Comparison of ENCODE assay signal across 8 cellular contexts in genomic region chr9:34637356-34638137, GRCh38. TPM values are rescaled to one million over a fixed set of nuclear protein-coding genes. Genes with fewer than 3 reads are reported as not detected.
DNase-seq lines count a peak whose midpoint lies in the region; ATAC-seq and TF ChIP-seq lines count a peak whose summit lies in the region.

Gene SIGMAR1, minus strand, starts transcription at chr9:34637787. Its CDS starts 90 bp downstream, at chr9:34637697.

- ATAC-seq in stimulated activated naive CD8-positive, alpha-beta T cell treated with anti-CD3 and anti-CD28 coated beads, Interleukin-15, Interleukin-2, amounts not matched to agents 100 U/mL and 50 U/mL, for 24 hours: peak; percentile 92

- H3K4me3 ChIP-seq in H7 (ENCODE audit: insufficient read depth, low read depth, low read length) (peak within 1 kb of the TSS; percentile 96), MG63 (peak within 1 kb of the TSS; percentile 76), fibroblast of the aortic adventitia (ENCODE audit: low read depth, low read length) (peak within 1 kb of the TSS; percentile 81)

- H3K27me3 ChIP-seq in H7 (ENCODE audit: control insufficient read depth, insufficient read depth, low read length) (peaks cover 8% of the 10 kb centered on the region), MG63 (no peaks in the 10 kb centered on the region)

- DNase-seq in ELF-1 (ENCODE audit: low read depth, low spot score) (peak; percentile 93), H7 (peak; percentile 99), MG63 (peak; percentile 89), SHP77 treated with DMSO at 0.1 percent for 48 hours (lab: John Stamatoyannopoulos, UW) (peak; percentile 47), fibroblast of the aortic adventitia (ENCODE audit: low read depth) (peak; percentile 90)
- DNase-seq in activated effector memory CD4-positive, alpha-beta T cell treated with anti-CD3 and anti-CD28 coated beads, Interleukin-2, amount 50 U/mL, for 16 hours: peak; percentile 97
- DNase-seq in stimulated activated naive CD8-positive, alpha-beta T cell treated with anti-CD3 and anti-CD28 coated beads, Interleukin-15, Interleukin-2, amounts not matched to agents 100 U/mL and 50 U/mL, for 24 hours: peak; percentile 96

- peaks cover 31% of the 10 kb centered on the region for H3K4me1 Mint-ChIP-seq in nephron

- H3K27me3 Mint-ChIP-seq in nephron (ENCODE audit: low read depth): peaks cover 7% of the 10 kb centered on the region

- no peaks in the 10 kb centered on the region for H3K9me3 ChIP-seq in MG63

- H3K27ac Mint-ChIP-seq in nephron: peak within 1 kb of the TSS; percentile 77 to 95 (median 94)

- TF ChIP-seq CTCF in fibroblast of the aortic adventitia (IDR thresholded peaks at IDR 0.05; ENCODE audit: insufficient read depth, low read length) (peak; percentile 2), nephron (IDR thresholded peaks at IDR 0.05; ENCODE audit: unreplicated experiment in 3 of 3) (no peak)

- peaks cover 3% of the 10 kb centered on the region for H3K36me3 ChIP-seq in H7 (replicated peaks; ENCODE audit: control insufficient read depth, insufficient read depth, low read length)
- peaks cover 9% of the 10 kb centered on the region; the same call in 1 of the 2 replicates for H3K36me3 ChIP-seq in MG63

- peak within 1 kb of the TSS; percentile 87 to 94 (median 91) for H3K4me3 Mint-ChIP-seq in nephron

- no peaks in the 10 kb centered on the region for H3K9me3 Mint-ChIP-seq in nephron

- peaks cover 6% of the 10 kb centered on the region for H3K36me3 Mint-ChIP-seq in nephron (ENCODE audit: low read depth)

RNA-seq across cellular contexts. Expression of gene SIGMAR1, which starts in this region (rescaled TPM):
- 117 and 138 TPM in 2 replicates for total RNA-seq in H7 (2014; rRNA removed; shearing (Covaris generic))
- 106 and 115 TPM in 2 replicates for total RNA-seq in MG63 (2014; rRNA removed; shearing (Covaris generic); ENCODE audit: low replicate concordance)
- 71.3 and 97.8 TPM in 2 replicates for total RNA-seq in fibroblast of the aortic adventitia (ENCODE audit: low replicate concordance)

Comparison
In these comparisons a context has a peak if more than half of its experiments do, and no peak if none do; other contexts are left out.
1. Peak in every context shown above with its lines: DNase-seq, ATAC-seq and H3K4me3 ChIP-seq.
2. DNase-seq: peak in every context shown above with its lines; median percentile 99 in H7; 97 in activated effector memory CD4-positive, alpha-beta T cell treated with anti-CD3 and anti-CD28 coated beads, Interleukin-2, amount 50 U/mL, for 16 hours; 96 in stimulated activated naive CD8-positive, alpha-beta T cell treated with anti-CD3 and anti-CD28 coated beads, Interleukin-15, Interleukin-2, amounts not matched to agents 100 U/mL and 50 U/mL, for 24 hours; 93 in ELF-1; 90 in fibroblast of the aortic adventitia; 89 in MG63; 47 in SHP77 treated with DMSO at 0.1 percent for 48 hours.